25 cellular contexts compared by ENCODE assay signal in genomic region chr15:84762840-84763572, GRCh38. TPM values are rescaled to one million over a fixed set of nuclear protein-coding genes. Genes with fewer than 3 reads are reported as not detected.
A peak's percentile ranks its signal among the peaks of the same experiment; 100 is the strongest.
DNase-seq lines count a peak whose midpoint lies in the region; ATAC-seq and TF ChIP-seq lines count a peak whose summit lies in the region.
"Had no signal": no experiment of that assay in that cellular context is flagged by ENCODE, and none has a peak within 500 bp of the region (broad histone marks: within the 10 kb centered on the region; RNA-seq: fewer than 3 reads in every experiment).

No MANE protein-coding gene starts in this region.

- H3K36me3 ChIP-seq in BLaER1 = peaks cover 37% of the 10 kb centered on the region
- H3K36me3 ChIP-seq in HEK293 (ENCODE audit: control insufficient read depth in 2 of 2, insufficient read depth in 1 of 2, low read length in 2 of 2) = peaks cover 28 to 31% of the 10 kb centered on the region in 2 experiments; a peak in 2 of 3 replicates
- no peaks in the 10 kb centered on the region for H3K36me3 ChIP-seq in hepatocyte (replicated peaks; ENCODE audit: insufficient read depth, low read depth)
- H3K36me3 ChIP-seq: uterus had no signal

- H3K4me3 ChIP-seq in BLaER1 = no peak overlapping the region
- H3K4me3 ChIP-seq in HEK293 (ENCODE audit: low read depth, low read length) = no peak overlapping the region
- no peak overlapping the region for H3K4me3 ChIP-seq in hepatocyte
- H3K4me3 ChIP-seq: esophagus squamous epithelium, MG63, smooth muscle cell, thoracic aorta, uterus had no signal

- TF ChIP-seq CTCF in HEK293 (tag by site-specific recombination; IDR thresholded peaks at IDR 0.05) = no peak
- TF ChIP-seq CTCF in hepatocyte (IDR thresholded peaks at IDR 0.05; ENCODE audit: poor library complexity) = no peak

- no peak overlapping the region for H3K9ac ChIP-seq in BLaER1
- H3K9ac ChIP-seq: SK-N-SH had no signal

- no peak overlapping the region for H2AFZ ChIP-seq in hepatocyte

- H3K4me1 ChIP-seq in BLaER1 (peaks cover 58% of the 10 kb centered on the region), HEK293 (ENCODE audit: control insufficient read depth, insufficient read depth, low read length) (peaks cover 17% of the 10 kb centered on the region), hepatocyte (ENCODE audit: insufficient read depth) (peaks cover 34% of the 10 kb centered on the region)
- H3K4me1 ChIP-seq: uterus had no signal

- H3K9me3 ChIP-seq in BLaER1 (no peaks in the 10 kb centered on the region), HEK293 (ENCODE audit: control insufficient read depth, insufficient read depth, low read depth, low read length) (no peaks in the 10 kb centered on the region), hepatocyte (ENCODE audit: low read depth) (no peaks in the 10 kb centered on the region)
- H3K9me3 ChIP-seq: Caco-2, esophagus squamous epithelium, MG63, SK-N-SH, thoracic aorta, uterus had no signal

- POLR2A ChIA-PET in HEK293 (lab: Yijun Ruan, JAX) = no interaction called here

- CTCF ChIA-PET in HEK293 (lab: Yijun Ruan, JAX) = interaction anchor here (0.6 kb wide), 1 partner anchor 11 kb away, joined by 4 read pairs; no protein-coding TSS in a partner anchor

- no peak overlapping the region for H3K27ac ChIP-seq in BLaER1
- H3K27ac ChIP-seq in HEK293 (ENCODE audit: extremely low read depth, low read depth, low read length) = no peak overlapping the region
- H3K27ac ChIP-seq in hepatocyte = peak overlapping the region; percentile 23
- H3K27ac ChIP-seq: esophagus squamous epithelium, thoracic aorta, uterus had no signal

- 0 out of 2 replicates have a peak overlapping the region, but pooled peaks have one; percentile 74 for H3K4me2 ChIP-seq in BLaER1
- peak overlapping the region; percentile 5 for H3K4me2 ChIP-seq in hepatocyte
- H3K4me2 ChIP-seq: SK-N-SH, smooth muscle cell had no signal

- no peak for DNase-seq in hepatocyte (ENCODE audit: low spot score)
- DNase-seq in renal cortical epithelial cell (ENCODE audit: low read depth) = peak; percentile 50
- DNase-seq in NCI-H1930 (lab: John Stamatoyannopoulos, UW) = no peak
- no peak for DNase-seq in cortex of kidney (lab: John Stamatoyannopoulos, UW)
- DNase-seq: activated T-cell treated with anti-CD3 and anti-CD28 coated beads, Interleukin-2, amount 50 U/mL, for 4 hours; C1 segment of cervical spinal cord; Caco-2; cerebellar nuclear complex; esophagus squamous epithelium; hippocampal formation; KG1; MG63; NCI-H1417; NCI-H2029 treated with DMSO at 0.1 percent for 48 hours; NCI-H524 treated with DMSO at 0.1 percent for 48 hours; NK-92 treated with Interleukin-12 subunit alpha and Interleukin-12 subunit beta, amount 100 ng/mL, for 24 hours; retina; SK-N-SH; stimulated activated naive CD4-positive, alpha-beta T cell treated with Interleukin-2 at 50 U/mL for 16 hours; uterus had no signal

- peaks cover 93% of the 10 kb centered on the region for H4K20me1 ChIP-seq in BLaER1
- H4K20me1 ChIP-seq in hepatocyte (ENCODE audit: insufficient read depth, poor library complexity, severe bottlenecking) = peaks cover 89% of the 10 kb centered on the region

- ATAC-seq in HG03139 (IDR thresholded peaks at IDR 0.05; ENCODE audit: unreplicated experiment) = no peak
- ATAC-seq: activated T-cell treated with anti-CD3 and anti-CD28 coated beads, Interleukin-2, amount 50 U/mL, for 4 hours had no signal

- 86% methylated on average over 3 of the region's 3 CpGs for WGBS in hepatocyte (ENCODE audit: low lambda C conversion rate, missing lambda C conversion rate)

- H3K79me2 ChIP-seq in hepatocyte = peaks cover 100% of the 10 kb centered on the region

- no peaks in the 10 kb centered on the region for H3K9me2 ChIP-seq in hepatocyte (replicated peaks; ENCODE audit: insufficient read depth)
- H3K9me2 ChIP-seq: SK-N-SH had no signal

- H3K27me3 ChIP-seq in BLaER1 (no peaks in the 10 kb centered on the region), hepatocyte (no peaks in the 10 kb centered on the region)
- H3K27me3 ChIP-seq: esophagus squamous epithelium, MG63, uterus had no signal

TF ChIP-seq in HEK293, 187 proteins besides CTCF, POLR2A, EP300 and RAD21:
- 0 out of 2 replicates have a peak, but pooled peaks have one; percentile 18 for TF ChIP-seq ZBTB17 (tag by site-specific recombination; IDR thresholded peaks at IDR 0.05)
- no peak for TF ChIP-seq ZNF677 (tag by site-specific recombination; IDR thresholded peaks at IDR 0.05)
- TF ChIP-seq GFI1B (tag by site-specific recombination; IDR thresholded peaks at IDR 0.05) = no peak
- peak; percentile 22; the same call in 1 of the 2 replicates for TF ChIP-seq ZNF600 (tag by site-specific recombination; IDR thresholded peaks at IDR 0.05)

RNA-seq across cellular contexts. Expression of gene ZNF592, which starts 14.6 kb away (rescaled TPM):
- 11.0 and 14.4 TPM in 2 replicates for total RNA-seq in hepatocyte
- polyA plus RNA-seq in hepatocyte = 14.4 and 17.6 TPM in 2 replicates
- total RNA-seq in renal cortical epithelial cell = 2.4 and 16.8 TPM in 2 replicates

RNA-seq across cellular contexts. Expression of gene SEC11A, which starts 47.1 kb away (rescaled TPM):
- total RNA-seq in hepatocyte (271 and 295 TPM in 2 replicates), renal cortical epithelial cell (291 and 378 TPM in 2 replicates)
- polyA plus RNA-seq in hepatocyte = 198 and 218 TPM in 2 replicates

RNA-seq across cellular contexts. Expression of gene ALPK3, which starts 54.1 kb away (rescaled TPM):
- total RNA-seq in hepatocyte (25.3 and 25.9 TPM in 2 replicates), renal cortical epithelial cell (16.0 and 79.8 TPM in 2 replicates)
- polyA plus RNA-seq in hepatocyte = 6.0 and 7.1 TPM in 2 replicates
